Comparison of ENCODE assay signal across 12 cellular contexts in the genomic region with DNA sequence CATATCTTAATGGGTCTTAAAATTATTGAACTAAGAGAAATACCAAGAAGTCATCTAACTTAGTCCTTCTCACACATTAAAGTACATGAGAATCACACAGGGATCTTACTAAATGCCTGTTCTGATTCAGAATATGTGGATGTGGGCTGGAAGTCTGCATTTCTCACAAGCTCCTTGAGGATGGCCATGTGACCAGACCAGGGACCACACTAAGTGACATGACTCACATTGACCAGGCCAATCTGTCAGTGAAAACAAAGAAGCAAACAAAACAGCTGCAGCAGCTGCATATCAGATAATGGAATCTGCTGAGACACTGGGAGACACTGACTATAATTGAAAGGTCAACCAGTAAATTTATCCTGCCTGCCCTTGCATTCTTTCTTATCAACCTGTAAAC.
A peak's percentile ranks its signal among the peaks of the same experiment; 100 is the strongest.
DNase-seq lines count a peak whose midpoint lies in the region; ATAC-seq and TF ChIP-seq lines count a peak whose summit lies in the region.
"Had no signal": no experiment of that assay in that cellular context is flagged by ENCODE, and none has a peak within 500 bp of the region (broad histone marks: within the 10 kb centered on the region; RNA-seq: fewer than 3 reads in every experiment).

No MANE protein-coding gene starts in this region.

- no peak overlapping the region for H2AFZ ChIP-seq in GM23338
- no peak overlapping the region for H2AFZ ChIP-seq in smooth muscle cell (ENCODE audit: low read depth)

- H3K9me3 Mint-ChIP-seq in GM23338 = peaks cover 19% of the 10 kb centered on the region
- peaks cover 14% of the 10 kb centered on the region for H3K9me3 Mint-ChIP-seq in Caco-2 (ENCODE audit: unreplicated experiment)

- H3K36me3 ChIP-seq in GM23338 (ENCODE audit: insufficient read depth) (0 out of 2 replicates have a peak, but pooled peaks cover 3% of the 10 kb centered on the region), heart left ventricle (no peaks in the 10 kb centered on the region), smooth muscle cell (ENCODE audit: low read depth) (no peaks in the 10 kb centered on the region), Caco-2 (ENCODE audit: control insufficient read depth, insufficient read depth, low read length) (no peaks in the 10 kb centered on the region)

- no peak overlapping the region for H3K4me2 ChIP-seq in GM23338
- peak overlapping the region; percentile 53 for H3K4me2 ChIP-seq in smooth muscle cell

- H3F3A ChIP-seq in GM23338 (replicated peaks; ENCODE audit: low read depth) = no peaks in the 10 kb centered on the region
- H3F3A ChIP-seq in smooth muscle cell (ENCODE audit: low read depth) = peaks cover 5% of the 10 kb centered on the region

- H3K27ac Mint-ChIP-seq in GM23338 (0 out of 2 replicates have a peak overlapping the region, but pooled peaks have one; percentile 71), Caco-2 (ENCODE audit: unreplicated experiment) (no peak overlapping the region)
- H3K27ac Mint-ChIP-seq: mesothelial cell of epicardium had no signal

- no peak for TF ChIP-seq POLR2A in heart left ventricle (IDR thresholded peaks at IDR 0.05)

- no peaks in the 10 kb centered on the region for H3K27me3 Mint-ChIP-seq in GM23338 (ENCODE audit: insufficient read depth, low read depth, poor library complexity)
- peaks cover 8% of the 10 kb centered on the region for H3K27me3 Mint-ChIP-seq in Caco-2 (ENCODE audit: insufficient read depth, unreplicated experiment)

- TF ChIP-seq CTCF in GM23338 (conservative IDR thresholded peaks at IDR 0.05; ENCODE audit: low read depth in 2 of 2) = no peak
- no peak for TF ChIP-seq CTCF in heart left ventricle (IDR thresholded peaks at IDR 0.05)
- no peak for TF ChIP-seq CTCF in smooth muscle cell (IDR thresholded peaks at IDR 0.05; ENCODE audit: borderline replicate concordance, insufficient read depth, poor library complexity, severe bottlenecking)
- no peak for TF ChIP-seq CTCF in Caco-2 (IDR thresholded peaks at IDR 0.05; ENCODE audit: insufficient read depth in 1 of 2, low read depth in 1 of 2, low read length in 1 of 2, severe bottlenecking in 1 of 2, unreplicated experiment in 1 of 2)

- H3K4me1 ChIP-seq in GM23338 (ENCODE audit: insufficient read depth) = no peaks in the 10 kb centered on the region
- peaks cover 0 to 5% (median 0%) of the 10 kb centered on the region in 12 donors for H3K4me1 ChIP-seq in heart left ventricle
- H3K4me1 ChIP-seq in smooth muscle cell (ENCODE audit: low read depth) = peaks cover 8% of the 10 kb centered on the region
- no peaks in the 10 kb centered on the region for H3K4me1 ChIP-seq in Caco-2

- no peak overlapping the region for H3K9ac ChIP-seq in smooth muscle cell (ENCODE audit: low read depth)

- H3K9me2 ChIP-seq in GM23338 (ENCODE audit: insufficient read depth) = no peaks in the 10 kb centered on the region

- peaks cover 29% of the 10 kb centered on the region for H3K79me2 ChIP-seq in GM23338 (replicated peaks; ENCODE audit: insufficient read depth)
- peaks cover 79% of the 10 kb centered on the region for H3K79me2 ChIP-seq in smooth muscle cell (ENCODE audit: low read depth)

- H3K4me1 Mint-ChIP-seq in GM23338 (peaks cover 6% of the 10 kb centered on the region; the same call in 2 of the 3 replicates), Caco-2 (ENCODE audit: low read depth, unreplicated experiment) (no peaks in the 10 kb centered on the region)
- H3K4me1 Mint-ChIP-seq: mesothelial cell of epicardium had no signal

- ATAC-seq in GM23338 = no peak
- peak in 3 of 4 donors; percentile 44 to 89 (median 60) for ATAC-seq in heart left ventricle
- ATAC-seq in HG03139 (IDR thresholded peaks at IDR 0.05; ENCODE audit: unreplicated experiment) = no peak
- ATAC-seq in GM19035 (IDR thresholded peaks at IDR 0.05; ENCODE audit: unreplicated experiment) = no peak

- CTCF ChIA-PET in Caco-2 (lab: Charles Lee) = no interaction called here

- H3K4me3 ChIP-seq in GM23338 (no peak overlapping the region), heart left ventricle (no peak overlapping the region), smooth muscle cell (no peak overlapping the region), Caco-2 (ENCODE audit: low read depth, low read length) (no peak overlapping the region)

- BruUV-seq in Caco-2 (replicated peaks; lab: Mats Ljungman, UMichigan) = no TSS peak

- no peaks in the 10 kb centered on the region for H3K27me3 ChIP-seq in GM23338 (ENCODE audit: insufficient read depth)
- no peaks in the 10 kb centered on the region for H3K27me3 ChIP-seq in heart left ventricle
- no peaks in the 10 kb centered on the region for H3K27me3 ChIP-seq in smooth muscle cell (ENCODE audit: low read depth)
- H3K27me3 ChIP-seq in Caco-2 (replicated peaks; ENCODE audit: control insufficient read depth, insufficient read depth, low read length) = no peaks in the 10 kb centered on the region

- H4K20me1 ChIP-seq in GM23338 (replicated peaks; ENCODE audit: insufficient read depth) (no peaks in the 10 kb centered on the region), smooth muscle cell (ENCODE audit: low read depth) (no peaks in the 10 kb centered on the region)

- intact Hi-C loops in heart left ventricle (cut with DNase I) (no loop called here), Caco-2 (cut with micrococcal nuclease; ENCODE audit: unreplicated experiment) (no loop called here)

- H3K27ac ChIP-seq in GM23338 (ENCODE audit: low read depth) (no peak overlapping the region), heart left ventricle (peak overlapping the region in 2 of 12 donors; percentile 2 to 3), smooth muscle cell (ENCODE audit: low read depth) (peak overlapping the region; percentile 58)

- H3K36me3 Mint-ChIP-seq in GM23338 (ENCODE audit: low read depth) (peaks cover 19% of the 10 kb centered on the region; the same call in 2 of the 3 replicates), Caco-2 (ENCODE audit: insufficient read depth, unreplicated experiment) (no peaks in the 10 kb centered on the region)

- DNase-seq in GM23338 (ENCODE audit: low spot score) (no peak), SW480 (ENCODE audit: low spot score) (peak; percentile 3), heart left ventricle (peak in 1 of 5 donors; percentile 45), smooth muscle cell (lab: John Stamatoyannopoulos, UW; ENCODE audit: unreplicated experiment) (no peak), Caco-2 (no peak)
- DNase-seq: cerebellar nuclear complex, DMS 273 treated with DMSO at 0.1 percent for 48 hours, NCI-H1930, right cardiac atrium had no signal

- H3K4me3 Mint-ChIP-seq in GM23338 (no peak overlapping the region), Caco-2 (ENCODE audit: unreplicated experiment) (no peak overlapping the region)
- H3K4me3 Mint-ChIP-seq: mesothelial cell of epicardium had no signal

- POLR2A ChIA-PET in Caco-2 (lab: Charles Lee) = no interaction called here

- H3K9me3 ChIP-seq in heart left ventricle = peaks cover 0 to 36% (median 8%) of the 10 kb centered on the region in 12 donors
- no peaks in the 10 kb centered on the region for H3K9me3 ChIP-seq in smooth muscle cell (replicated peaks; ENCODE audit: low read depth)
- no peaks in the 10 kb centered on the region for H3K9me3 ChIP-seq in Caco-2

TF ChIP-seq in GM23338, 12 proteins besides CTCF, POLR2A, EP300 and RAD21 (continues in another document):
- no peak for TF ChIP-seq ETS1 (IDR thresholded peaks at IDR 0.05)
- TF ChIP-seq JUNB (IDR thresholded peaks at IDR 0.05; ENCODE audit: unreplicated experiment) = no peak
- TF ChIP-seq ZNF331 (CRISPR knock-in tag; IDR thresholded peaks at IDR 0.05; ENCODE audit: low read depth) = no peak
- TF ChIP-seq, protein P1, sequence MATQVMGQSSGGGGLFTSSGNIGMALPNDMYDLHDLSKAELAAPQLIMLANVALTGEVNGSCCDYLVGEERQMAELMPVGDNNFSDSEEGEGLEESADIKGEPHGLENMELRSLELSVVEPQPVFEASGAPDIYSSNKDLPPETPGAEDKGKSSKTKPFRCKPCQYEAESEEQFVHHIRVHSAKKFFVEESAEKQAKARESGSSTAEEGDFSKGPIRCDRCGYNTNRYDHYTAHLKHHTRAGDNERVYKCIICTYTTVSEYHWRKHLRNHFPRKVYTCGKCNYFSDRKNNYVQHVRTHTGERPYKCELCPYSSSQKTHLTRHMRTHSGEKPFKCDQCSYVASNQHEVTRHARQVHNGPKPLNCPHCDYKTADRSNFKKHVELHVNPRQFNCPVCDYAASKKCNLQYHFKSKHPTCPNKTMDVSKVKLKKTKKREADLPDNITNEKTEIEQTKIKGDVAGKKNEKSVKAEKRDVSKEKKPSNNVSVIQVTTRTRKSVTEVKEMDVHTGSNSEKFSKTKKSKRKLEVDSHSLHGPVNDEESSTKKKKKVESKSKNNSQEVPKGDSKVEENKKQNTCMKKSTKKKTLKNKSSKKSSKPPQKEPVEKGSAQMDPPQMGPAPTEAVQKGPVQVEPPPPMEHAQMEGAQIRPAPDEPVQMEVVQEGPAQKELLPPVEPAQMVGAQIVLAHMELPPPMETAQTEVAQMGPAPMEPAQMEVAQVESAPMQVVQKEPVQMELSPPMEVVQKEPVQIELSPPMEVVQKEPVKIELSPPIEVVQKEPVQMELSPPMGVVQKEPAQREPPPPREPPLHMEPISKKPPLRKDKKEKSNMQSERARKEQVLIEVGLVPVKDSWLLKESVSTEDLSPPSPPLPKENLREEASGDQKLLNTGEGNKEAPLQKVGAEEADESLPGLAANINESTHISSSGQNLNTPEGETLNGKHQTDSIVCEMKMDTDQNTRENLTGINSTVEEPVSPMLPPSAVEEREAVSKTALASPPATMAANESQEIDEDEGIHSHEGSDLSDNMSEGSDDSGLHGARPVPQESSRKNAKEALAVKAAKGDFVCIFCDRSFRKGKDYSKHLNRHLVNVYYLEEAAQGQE (IDR thresholded peaks at IDR 0.05; ENCODE audit: unreplicated experiment) = no peak
- no peak for TF ChIP-seq POLR2AphosphoS5 (IDR thresholded peaks at IDR 0.05; ENCODE audit: low read depth)

Comparison
In these comparisons a context has a peak if more than half of its experiments do, and no peak if none do; other contexts are left out.
1. ATAC-seq: peak in heart left ventricle (3 of 4); none in GM23338 (single experiment), HG03139 (single experiment) and GM19035 (single experiment).